Comparison of ENCODE assay signal across 32 cellular contexts in genomic region chr7:14199336-14199735, GRCh38.
DNase-seq lines count a peak whose midpoint lies in the region; ATAC-seq and TF ChIP-seq lines count a peak whose summit lies in the region.
"Had no signal": no experiment of that assay in that cellular context is flagged by ENCODE, and none has a peak within 500 bp of the region (broad histone marks: within the 10 kb centered on the region; RNA-seq: fewer than 3 reads in every experiment).

No MANE protein-coding gene starts in this region.

- in situ Hi-C loops in G401 (cut with HindIII; ENCODE audit: low sequenced_read_pairs): no loop called here

- CTCF ChIA-PET in HEK293 (lab: Yijun Ruan, JAX): no interaction called here

- ATAC-seq in left colon (no peak), GM18520 (IDR thresholded peaks at IDR 0.05; ENCODE audit: unreplicated experiment) (no peak)
- ATAC-seq: A549; CD8-positive, alpha-beta T cell had no signal

- H3K27ac ChIP-seq in HEK293 (ENCODE audit: extremely low read depth, low read depth, low read length): no peak overlapping the region
- H3K27ac ChIP-seq: 22Rv1; A549; BLaER1; BLaER1 treated with 17β-estradiol and CSF1 and Interleukin-3, amounts not matched to agents 10 nM and 100 nM; C4-2B had no signal

- no peaks in the 10 kb centered on the region for H3K36me3 ChIP-seq in HEK293 (ENCODE audit: control insufficient read depth in 2 of 2, insufficient read depth in 1 of 2, low read length in 2 of 2)
- H3K36me3 ChIP-seq: BE2C; BLaER1; BLaER1 treated with 17β-estradiol and CSF1 and Interleukin-3, amounts not matched to agents 10 nM and 100 nM had no signal

- no peak overlapping the region for H3K4me3 ChIP-seq in HEK293 (ENCODE audit: low read depth, low read length)
- H3K4me3 ChIP-seq: A549; BLaER1; BLaER1 treated with 17β-estradiol and CSF1 and Interleukin-3, amounts not matched to agents 10 nM and 100 nM had no signal

- POLR2A ChIA-PET in HEK293 (lab: Yijun Ruan, JAX): no interaction called here

- no peaks in the 10 kb centered on the region for H3K9me3 ChIP-seq in HEK293 (ENCODE audit: control insufficient read depth, insufficient read depth, low read depth, low read length)
- H3K9me3 ChIP-seq: A549; BE2C; BLaER1; BLaER1 treated with 17β-estradiol and CSF1 and Interleukin-3, amounts not matched to agents 10 nM and 100 nM; Caco-2 had no signal

- intact Hi-C loops in left colon (cut with DNase I, micrococcal nuclease): no loop called here

- DNase-seq in G401 (ENCODE audit: low spot score) (peak; percentile 72), cerebellar cortex (ENCODE audit: low spot score) (peak; percentile 69), pons (ENCODE audit: low spot score) (peak; percentile 14), left colon (no peak), SHP77 treated with DMSO at 0.1 percent for 48 hours (lab: John Stamatoyannopoulos, UW) (no peak), NCI-H345 treated with DMSO at 0.1 percent for 48 hours (lab: John Stamatoyannopoulos, UW; ENCODE audit: unreplicated experiment) (no peak)
- DNase-seq: 8988T; ACHN; AML-193; BE2C; Caco-2; Calu3; CD4-positive, alpha-beta memory T cell; CD4-positive, alpha-beta T cell; CD4-positive, CD25-positive, alpha-beta regulatory T cell; CD8-positive, alpha-beta memory T cell; CD8-positive, alpha-beta T cell; COR-L47; DMS 273 treated with DMSO at 0.1 percent for 48 hours; DMS153; DMS53; DMS79; DMS79 treated with DMSO at 0.1 percent for 48 hours; DND-41; EL had no signal

- TF ChIP-seq CTCF in HEK293 (tag by site-specific recombination; IDR thresholded peaks at IDR 0.05): no peak

- no peaks in the 10 kb centered on the region for H3K4me1 ChIP-seq in HEK293 (ENCODE audit: control insufficient read depth, insufficient read depth, low read length)
- H3K4me1 ChIP-seq: A549; BLaER1; BLaER1 treated with 17β-estradiol and CSF1 and Interleukin-3, amounts not matched to agents 10 nM and 100 nM; Caco-2 had no signal

TF ChIP-seq in HEK293, 187 proteins besides CTCF, POLR2A, EP300 and RAD21:
- TF ChIP-seq ZNF600 (tag by site-specific recombination; IDR thresholded peaks at IDR 0.05): no peak
- TF ChIP-seq ZNF558 (tag by site-specific recombination; IDR thresholded peaks at IDR 0.05): peak; percentile 5; the same call in 1 of the 2 replicates

Comparison
In these comparisons a context has a peak if more than half of its experiments do, and no peak if none do; other contexts are left out.
1. DNase-seq: peak in G401 (single experiment), cerebellar cortex (single experiment) and pons (single experiment); none in left colon (0 of 2), SHP77 treated with DMSO at 0.1 percent for 48 hours (single experiment) and NCI-H345 treated with DMSO at 0.1 percent for 48 hours (single experiment).